In the genomic region with DNA sequence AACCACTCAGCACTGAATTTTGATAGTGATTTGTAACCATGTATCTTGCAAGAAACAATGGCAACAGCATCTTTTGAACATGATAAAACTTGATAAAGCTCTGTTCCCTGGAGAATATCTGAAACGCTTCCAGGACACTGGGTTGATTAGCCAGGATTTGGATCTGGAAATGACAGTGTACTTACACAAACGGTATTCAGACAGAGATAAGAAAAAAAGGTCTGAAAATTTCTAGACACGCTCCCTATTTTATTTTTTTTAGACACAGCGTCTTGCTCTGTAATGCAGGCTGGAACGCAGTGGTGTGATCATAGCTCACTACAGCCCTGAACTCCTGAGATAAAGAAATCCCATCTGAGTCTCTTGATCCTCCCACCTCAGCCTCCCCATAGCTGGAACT, we compare ENCODE assay signal across 22 cellular contexts.
DNase-seq lines count a peak whose midpoint lies in the region; ATAC-seq, FAIRE-seq and TF ChIP-seq lines count a peak whose summit lies in the region.
"Had no signal": no experiment of that assay in that cellular context is flagged by ENCODE, and none has a peak within 500 bp of the region (broad histone marks: within the 10 kb centered on the region; RNA-seq: fewer than 3 reads in every experiment).

No MANE protein-coding gene starts in this region.

- H2AFZ ChIP-seq in keratinocyte (ENCODE audit: control insufficient read depth, low read length) (no peak overlapping the region), PC-3 (ENCODE audit: low read length) (no peak overlapping the region)

- H3F3A ChIP-seq in PC-3 (ENCODE audit: low read length, unreplicated experiment) = no peaks in the 10 kb centered on the region

- POLR2A ChIA-PET in PC-3 (lab: Charles Lee; ENCODE audit: unreplicated experiment) = no interaction called here
- POLR2A ChIA-PET in activated CD4-positive, alpha-beta T cell treated with anti-CD3 and anti-CD28 coated beads, Interleukin-2, amount 10 ng/mL, durations not matched to agents 7 days and 5 days (lab: Charles Lee) = no interaction called here

- H3K27me3 ChIP-seq in keratinocyte (ENCODE audit: control insufficient read depth, extremely low read depth, insufficient read depth, low read length) = no peaks in the 10 kb centered on the region
- H3K27me3 ChIP-seq in lower lobe of right lung (ENCODE audit: low read depth) = no peaks in the 10 kb centered on the region
- no peaks in the 10 kb centered on the region for H3K27me3 ChIP-seq in PC-3 (ENCODE audit: low read length)

- no peaks in the 10 kb centered on the region for H4K20me1 ChIP-seq in keratinocyte (ENCODE audit: control insufficient read depth, extremely low read depth, insufficient read depth, low read length)
- H4K20me1 ChIP-seq in PC-3 (ENCODE audit: low read length) = no peaks in the 10 kb centered on the region

- H3K36me3 Mint-ChIP-seq in T-helper 17 cell (ENCODE audit: low read depth) = peaks cover 6% of the 10 kb centered on the region
- peaks cover 26% of the 10 kb centered on the region for H3K36me3 Mint-ChIP-seq in activated CD4-positive, alpha-beta T cell treated with anti-CD3 and anti-CD28 coated beads, Interleukin-2, amount 10 ng/mL, durations not matched to agents 7 days and 5 days (ENCODE audit: low read depth)

- no peak for TF ChIP-seq CTCF in cardiac fibroblast (IDR thresholded peaks at IDR 0.05; ENCODE audit: low read depth, low read length)
- TF ChIP-seq CTCF in keratinocyte (optimal IDR thresholded peaks at IDR 0.05 in 1 of 3, IDR thresholded peaks at IDR 0.05 in 1 of 3, conservative IDR thresholded peaks at IDR 0.05 in 1 of 3; ENCODE audit: extremely low read depth in 1 of 3, insufficient read depth in 2 of 3, low read length in 3 of 3) = no peak
- TF ChIP-seq CTCF in lower lobe of right lung (IDR thresholded peaks at IDR 0.05) = no peak
- no peak for TF ChIP-seq CTCF in PC-3 (conservative IDR thresholded peaks at IDR 0.05; ENCODE audit: low read depth, low read length)

- peaks cover 3% of the 10 kb centered on the region for H3K9me1 ChIP-seq in keratinocyte (ENCODE audit: control insufficient read depth, extremely low read depth, insufficient read depth, low read length)

- no peaks in the 10 kb centered on the region for H3K27me3 Mint-ChIP-seq in T-helper 17 cell
- no peaks in the 10 kb centered on the region for H3K27me3 Mint-ChIP-seq in activated CD4-positive, alpha-beta T cell treated with anti-CD3 and anti-CD28 coated beads, Interleukin-2, amount 10 ng/mL, durations not matched to agents 7 days and 5 days
- H3K27me3 Mint-ChIP-seq: CD4-positive, alpha-beta T cell had no signal

- H3K9me3 Mint-ChIP-seq in activated CD4-positive, alpha-beta T cell treated with anti-CD3 and anti-CD28 coated beads, Interleukin-2, amount 10 ng/mL, durations not matched to agents 7 days and 5 days = no peaks in the 10 kb centered on the region
- H3K9me3 Mint-ChIP-seq: CD4-positive, alpha-beta T cell had no signal

- H3K27ac Mint-ChIP-seq in T-helper 17 cell = peak overlapping the region; percentile 69
- no peak overlapping the region for H3K27ac Mint-ChIP-seq in activated CD4-positive, alpha-beta T cell treated with anti-CD3 and anti-CD28 coated beads, Interleukin-2, amount 10 ng/mL, durations not matched to agents 7 days and 5 days
- H3K27ac Mint-ChIP-seq: CD4-positive, alpha-beta T cell had no signal

- peak; percentile 56 for FAIRE-seq in keratinocyte (lab: Jason Lieb, UNC)
- FAIRE-seq: G401.6, GM12892, HTR-8/SVneo had no signal

- no peaks in the 10 kb centered on the region for H3K9me2 ChIP-seq in PC-3 (replicated peaks; ENCODE audit: low read length)

- DNase-seq in T-helper 17 cell = no peak
- DNase-seq in cardiac fibroblast (ENCODE audit: low read depth in 2 of 2) = peak; percentile 19 to 79
- DNase-seq in keratinocyte (ENCODE audit: low read depth, low spot score) = no peak
- no peak for DNase-seq in lower lobe of right lung
- DNase-seq in SK-N-DZ (ENCODE audit: low spot score) = no peak
- DNase-seq in PC-3 = no peak
- DNase-seq in activated CD4-positive, alpha-beta T cell treated with anti-CD3 and anti-CD28 coated beads, Interleukin-2, amount 10 ng/mL, durations not matched to agents 7 days and 5 days = no peak
- DNase-seq: Caco-2; CD4-positive, alpha-beta T cell; GOT3; NCI-H1105; NCI-H146; NCI-H2029 treated with DMSO at 0.1 percent for 48 hours; NCI-H2171 treated with DMSO at 0.1 percent for 48 hours; NCI-H446 treated with DMSO at 0.1 percent for 48 hours; NCI-H526 treated with DMSO at 0.1 percent for 48 hours; Right ventricle myocardium superior had no signal

- H3K4me1 Mint-ChIP-seq in T-helper 17 cell = peaks cover 30% of the 10 kb centered on the region
- H3K4me1 Mint-ChIP-seq in activated CD4-positive, alpha-beta T cell treated with anti-CD3 and anti-CD28 coated beads, Interleukin-2, amount 10 ng/mL, durations not matched to agents 7 days and 5 days = peaks cover 17% of the 10 kb centered on the region

- H3K4me2 ChIP-seq in keratinocyte (ENCODE audit: control insufficient read depth, extremely low read depth, insufficient read depth, low read depth, low read length) (peak overlapping the region; percentile 20), PC-3 (ENCODE audit: low read length) (no peak overlapping the region)
- H3K4me2 ChIP-seq: KMS-11 had no signal

- intact Hi-C loops in lower lobe of right lung (cut with DNase I) (no loop called here), PC-3 (cut with micrococcal nuclease) (no loop called here)

- H3K9me3 ChIP-seq in T-helper 17 cell (ENCODE audit: control insufficient read depth, low read length, poor library complexity, severe bottlenecking) = no peaks in the 10 kb centered on the region
- no peaks in the 10 kb centered on the region for H3K9me3 ChIP-seq in keratinocyte (ENCODE audit: control insufficient read depth, low read depth, low read length)
- H3K9me3 ChIP-seq in lower lobe of right lung = no peaks in the 10 kb centered on the region
- no peaks in the 10 kb centered on the region for H3K9me3 ChIP-seq in PC-3 (ENCODE audit: low read length)
- H3K9me3 ChIP-seq: Caco-2 had no signal

- H3K79me2 ChIP-seq in keratinocyte (ENCODE audit: control insufficient read depth, insufficient read depth, low read length) (peaks cover 33% of the 10 kb centered on the region), PC-3 (ENCODE audit: low read length) (no peaks in the 10 kb centered on the region)

- H3K9ac ChIP-seq in keratinocyte (ENCODE audit: control insufficient read depth, extremely low read depth, insufficient read depth, low read length) = no peak overlapping the region
- no peak overlapping the region for H3K9ac ChIP-seq in PC-3 (ENCODE audit: low read length)
- H3K9ac ChIP-seq: KMS-11 had no signal

- H3K36me3 ChIP-seq in keratinocyte (ENCODE audit: control insufficient read depth in 2 of 2, extremely low read depth in 1 of 2, insufficient read depth in 2 of 2, low read length in 2 of 2) (peaks cover 0 to 6% of the 10 kb centered on the region in 2 experiments), lower lobe of right lung (peaks cover 20% of the 10 kb centered on the region), PC-3 (ENCODE audit: low read depth, low read length) (no peaks in the 10 kb centered on the region)

- ATAC-seq in T-helper 17 cell (no peak), lower lobe of right lung (no peak), PC-3 (no peak)
- ATAC-seq: HCT116 had no signal

- peaks cover 43% of the 10 kb centered on the region for H3K4me1 ChIP-seq in keratinocyte (ENCODE audit: control insufficient read depth, extremely low read depth, insufficient read depth, low read length)
- H3K4me1 ChIP-seq in lower lobe of right lung = peaks cover 23% of the 10 kb centered on the region
- peaks cover 21% of the 10 kb centered on the region for H3K4me1 ChIP-seq in PC-3 (ENCODE audit: insufficient read depth, low read length)
- H3K4me1 ChIP-seq: Caco-2 had no signal

- H3K4me3 ChIP-seq in cardiac fibroblast (replicated peaks in 1 of 2; ENCODE audit: low read depth in 2 of 2, low read length in 2 of 2) = no peak overlapping the region
- no peak overlapping the region for H3K4me3 ChIP-seq in keratinocyte (ENCODE audit: control insufficient read depth in 2 of 3, extremely low read depth in 1 of 3, insufficient read depth in 2 of 3, low read depth in 1 of 3, low read length in 3 of 3)
- H3K4me3 ChIP-seq in lower lobe of right lung = no peak overlapping the region
- H3K4me3 ChIP-seq in PC-3 (ENCODE audit: low read length) = no peak overlapping the region

- no TSS peak for BruUV-seq in PC-3 (replicated peaks; lab: Mats Ljungman, UMichigan)

- H3K4me3 Mint-ChIP-seq in T-helper 17 cell = no peak overlapping the region
- no peak overlapping the region for H3K4me3 Mint-ChIP-seq in activated CD4-positive, alpha-beta T cell treated with anti-CD3 and anti-CD28 coated beads, Interleukin-2, amount 10 ng/mL, durations not matched to agents 7 days and 5 days
- H3K4me3 Mint-ChIP-seq: CD4-positive, alpha-beta T cell had no signal

- CTCF ChIA-PET in PC-3 (lab: Charles Lee) = no interaction called here
- CTCF ChIA-PET in activated CD4-positive, alpha-beta T cell treated with anti-CD3 and anti-CD28 coated beads, Interleukin-2, amount 10 ng/mL, durations not matched to agents 7 days and 5 days (lab: Charles Lee) = interaction anchor here (0.9 to 1.3 kb wide), 2 partner anchors 13 to 38 kb away, joined by 4 to 5 read pairs; no protein-coding TSS in a partner anchor

- dilution Hi-C loops in keratinocyte (cut with MboI; ENCODE audit: extremely low pct_ligation_motif_present, low sequenced_read_pairs) = no loop called here

- peak overlapping the region; percentile 18 for H3K27ac ChIP-seq in keratinocyte (ENCODE audit: control insufficient read depth, insufficient read depth, low read length)
- H3K27ac ChIP-seq in lower lobe of right lung = no peak overlapping the region
- H3K27ac ChIP-seq in PC-3 (ENCODE audit: low read length) = no peak overlapping the region
- H3K27ac ChIP-seq: KMS-11 had no signal

Comparison
In these comparisons a context has a peak if more than half of its experiments do, and no peak if none do; other contexts are left out.
1. DNase-seq: peak in cardiac fibroblast (2 of 2); none in T-helper 17 cell (0 of 3), keratinocyte (single experiment), lower lobe of right lung (single experiment), SK-N-DZ (single experiment), PC-3 (single experiment) and activated CD4-positive, alpha-beta T cell treated with anti-CD3 and anti-CD28 coated beads, Interleukin-2, amount 10 ng/mL, durations not matched to agents 7 days and 5 days (single experiment).